In genomic region chr10:132310701-132311337, GRCh38 we compare ENCODE assay signal across 31 cellular contexts. TPM values are rescaled to one million over a fixed set of nuclear protein-coding genes. Genes with fewer than 3 reads are reported as not detected.
DNase-seq lines count a peak whose midpoint lies in the region; ATAC-seq, FAIRE-seq and TF ChIP-seq lines count a peak whose summit lies in the region.
"Had no signal": no experiment of that assay in that cellular context is flagged by ENCODE, and none has a peak within 500 bp of the region (broad histone marks: within the 10 kb centered on the region; RNA-seq: fewer than 3 reads in every experiment).

No MANE protein-coding gene starts in this region.

- H3K4me1 Mint-ChIP-seq in activated naive CD8-positive, alpha-beta T cell treated with anti-CD3 and anti-CD28 coated beads, Interleukin-2, amount 10 ng/mL, durations not matched to agents 7 days and 5 days = peaks cover 4% of the 10 kb centered on the region
- peaks cover 8% of the 10 kb centered on the region for H3K4me1 Mint-ChIP-seq in activated naive CD8-positive, alpha-beta T cell treated with anti-CD3 and anti-CD28 coated beads for 36 hours
- peaks cover 5% of the 10 kb centered on the region for H3K4me1 Mint-ChIP-seq in nephron

- no peaks in the 10 kb centered on the region; the same call in 1 of the 2 replicates for H3K9me3 ChIP-seq in K562 (replicated peaks; ENCODE audit: control insufficient read depth, insufficient read depth, low read depth, low read length)
- H3K9me3 ChIP-seq: stomach, thyroid gland had no signal

- TF ChIP-seq EP300 in K562 (IDR thresholded peaks at IDR 0.05; ENCODE audit: low read length) = no peak

- H4K20me1 ChIP-seq in K562 (replicated peaks; ENCODE audit: control insufficient read depth, insufficient read depth, low read length) = no peaks in the 10 kb centered on the region

- H3K4me3 Mint-ChIP-seq in activated naive CD8-positive, alpha-beta T cell treated with anti-CD3 and anti-CD28 coated beads, Interleukin-2, amount 10 ng/mL, durations not matched to agents 7 days and 5 days = no peak overlapping the region
- H3K4me3 Mint-ChIP-seq in activated naive CD8-positive, alpha-beta T cell treated with anti-CD3 and anti-CD28 coated beads for 36 hours = no peak overlapping the region
- H3K4me3 Mint-ChIP-seq in nephron = peak overlapping the region in 2 of 3 experiments; percentile 13 to 35
- H3K4me3 Mint-ChIP-seq: activated naive CD4-positive, alpha-beta T cell treated with anti-CD3 and anti-CD28 coated beads for 36 hours; GM23338; T-helper 2 cell treated with Interferon-gamma antibody and Interleukin-4, amounts not matched to agents 5 μg/mL and 100 μg/mL, for 36 hours had no signal

- peak; percentile 21 for DNase-seq in activated naive CD8-positive, alpha-beta T cell treated with anti-CD3 and anti-CD28 coated beads, Interleukin-2, amount 10 ng/mL, durations not matched to agents 7 days and 5 days
- no peak for DNase-seq in activated naive CD8-positive, alpha-beta T cell treated with anti-CD3 and anti-CD28 coated beads for 36 hours
- no peak for DNase-seq in K562 (ENCODE audit: extremely low read depth in 1 of 4, low spot score in 3 of 4)
- no peak for DNase-seq in stimulated activated CD4-positive, alpha-beta T cell treated with anti-CD3 and anti-CD28 coated beads, Interleukin-4, amount 100 ng/mL, for 24 hours
- DNase-seq in AML-193 (lab: John Stamatoyannopoulos, UW) = no peak
- DNase-seq in NCI-H82 (lab: John Stamatoyannopoulos, UW) = no peak
- DNase-seq: activated CD4-positive, alpha-beta T cell treated with anti-CD3 and anti-CD28 coated beads, Interleukin-2, amount 10 ng/mL, durations not matched to agents 24 days and 14 days; activated naive CD4-positive, alpha-beta T cell treated with anti-CD3 and anti-CD28 coated beads for 36 hours; activated T-cell treated with anti-CD3 and anti-CD28 coated beads, Interleukin-2, amount 50 U/mL, for 48 hours; anterior cingulate cortex; dermis blood vessel endothelial cell; EL; hypothalamus; immature natural killer cell; IMR-90; NCI-H1092; NCI-H187; NCI-H2171 treated with DMSO at 0.1 percent for 48 hours; occipital lobe; PC-3; stimulated activated CD8-positive, alpha-beta memory T cell treated with anti-CD3 and anti-CD28 coated beads, Interleukin-4, amount 100 ng/mL, for 48 hours; stomach; thyroid gland had no signal

- H2AFZ ChIP-seq in K562 (ENCODE audit: low read depth, low read length) = peak overlapping the region; percentile 72
- H2AFZ ChIP-seq: GM23338 had no signal

- POLR2A ChIA-PET in activated naive CD8-positive, alpha-beta T cell treated with anti-CD3 and anti-CD28 coated beads, Interleukin-2, amount 10 ng/mL, durations not matched to agents 7 days and 5 days (lab: Charles Lee) = no interaction called here
- POLR2A ChIA-PET in K562 (lab: Yijun Ruan, JAX) = no interaction called here

- H3K36me3 Mint-ChIP-seq in activated naive CD8-positive, alpha-beta T cell treated with anti-CD3 and anti-CD28 coated beads, Interleukin-2, amount 10 ng/mL, durations not matched to agents 7 days and 5 days = no peaks in the 10 kb centered on the region
- no peaks in the 10 kb centered on the region for H3K36me3 Mint-ChIP-seq in activated naive CD8-positive, alpha-beta T cell treated with anti-CD3 and anti-CD28 coated beads for 36 hours
- peaks cover 5% of the 10 kb centered on the region for H3K36me3 Mint-ChIP-seq in nephron (ENCODE audit: low read depth)

- BruUV-seq in K562 (replicated peaks; lab: Mats Ljungman, UMichigan) = no TSS peak

- no peak for FAIRE-seq in K562 (lab: Jason Lieb, UNC)

- H3K27me3 Mint-ChIP-seq in activated naive CD8-positive, alpha-beta T cell treated with anti-CD3 and anti-CD28 coated beads, Interleukin-2, amount 10 ng/mL, durations not matched to agents 7 days and 5 days = peaks cover 26% of the 10 kb centered on the region
- no peaks in the 10 kb centered on the region for H3K27me3 Mint-ChIP-seq in activated naive CD8-positive, alpha-beta T cell treated with anti-CD3 and anti-CD28 coated beads for 36 hours
- peaks cover 48% of the 10 kb centered on the region for H3K27me3 Mint-ChIP-seq in nephron (ENCODE audit: low read depth)

- TF ChIP-seq CTCF in K562 (IDR thresholded peaks at IDR 0.05 in 2 of 3, conservative IDR thresholded peaks at IDR 0.05 in 1 of 3; ENCODE audit: insufficient read depth in 2 of 3, low read depth in 1 of 3, low read length in 3 of 3) = no peak
- no peak for TF ChIP-seq CTCF in nephron (IDR thresholded peaks at IDR 0.05; ENCODE audit: unreplicated experiment in 3 of 3)

- no peak overlapping the region for H3K4me3 ChIP-seq in K562
- H3K4me3 ChIP-seq: cardiac muscle cell, GM23338, skin epidermis, stomach, thyroid gland had no signal

- peaks cover 8 to 15% of the 10 kb centered on the region in 2 experiments; a peak in 4 of 5 replicates for H3K27me3 ChIP-seq in K562 (ENCODE audit: control insufficient read depth in 2 of 2, insufficient read depth in 2 of 2, low read length in 2 of 2)
- H3K27me3 ChIP-seq: thyroid gland had no signal

- no peaks in the 10 kb centered on the region for H3K79me2 ChIP-seq in K562 (ENCODE audit: control insufficient read depth, insufficient read depth, low read length)

- H3K4me2 ChIP-seq in K562 (ENCODE audit: insufficient read depth, low read length) = peak overlapping the region; percentile 51
- H3K4me2 ChIP-seq: GM23338 had no signal

- no peaks in the 10 kb centered on the region for H3K9me3 Mint-ChIP-seq in activated naive CD8-positive, alpha-beta T cell treated with anti-CD3 and anti-CD28 coated beads, Interleukin-2, amount 10 ng/mL, durations not matched to agents 7 days and 5 days
- H3K9me3 Mint-ChIP-seq in activated naive CD8-positive, alpha-beta T cell treated with anti-CD3 and anti-CD28 coated beads for 36 hours = no peaks in the 10 kb centered on the region
- peaks cover 12% of the 10 kb centered on the region for H3K9me3 Mint-ChIP-seq in nephron
- H3K9me3 Mint-ChIP-seq: activated CD4-positive, alpha-beta T cell treated with anti-CD3 and anti-CD28 coated beads, Interleukin-2, amount 10 ng/mL, durations not matched to agents 24 days and 14 days had no signal

- no peaks in the 10 kb centered on the region for H3K36me3 ChIP-seq in K562 (ENCODE audit: control insufficient read depth, insufficient read depth, low read length)
- H3K36me3 ChIP-seq: cardiac muscle cell, stomach, thyroid gland had no signal

- no peak for TF ChIP-seq RAD21 in K562 (CRISPR knock-in tag; conservative IDR thresholded peaks at IDR 0.05 in 1 of 2, IDR thresholded peaks at IDR 0.05 in 1 of 2)

- in situ Hi-C loops in K562 (cut with MboI) = no loop called here

- WGBS in K562 (ENCODE audit: insufficient coverage, low coverage, missing lambda C conversion rate) = 63% methylated on average over 10 of the region's 17 CpGs

- CTCF ChIA-PET in K562 (lab: Yijun Ruan, JAX; ENCODE audit: low intra/inter-chr PET ratio) = no interaction called here

- no peak overlapping the region for H3K27ac ChIP-seq in K562 (ENCODE audit: extremely low read depth, low read depth, low read length)
- H3K27ac ChIP-seq: C4-2B, cardiac muscle cell, skin epidermis, stomach, thyroid gland had no signal

- ATAC-seq in activated naive CD8-positive, alpha-beta T cell treated with anti-CD3 and anti-CD28 coated beads, Interleukin-2, amount 10 ng/mL, durations not matched to agents 7 days and 5 days (ENCODE audit: low read depth) = no peak
- ATAC-seq in K562 = no peak
- ATAC-seq in HG03378 (IDR thresholded peaks at IDR 0.05; ENCODE audit: unreplicated experiment) = no peak
- ATAC-seq: PC-3, Right ventricle myocardium inferior had no signal

- no peak overlapping the region for H3K27ac Mint-ChIP-seq in activated naive CD8-positive, alpha-beta T cell treated with anti-CD3 and anti-CD28 coated beads, Interleukin-2, amount 10 ng/mL, durations not matched to agents 7 days and 5 days
- no peak overlapping the region for H3K27ac Mint-ChIP-seq in activated naive CD8-positive, alpha-beta T cell treated with anti-CD3 and anti-CD28 coated beads for 36 hours
- H3K27ac Mint-ChIP-seq in nephron = no peak overlapping the region
- H3K27ac Mint-ChIP-seq: activated CD4-positive, alpha-beta T cell treated with anti-CD3 and anti-CD28 coated beads, Interleukin-2, amount 10 ng/mL, durations not matched to agents 24 days and 14 days; activated naive CD4-positive, alpha-beta T cell treated with anti-CD3 and anti-CD28 coated beads for 36 hours; GM23338; T-helper 2 cell treated with Interferon-gamma antibody and Interleukin-4, amounts not matched to agents 5 μg/mL and 100 μg/mL, for 36 hours had no signal

- intact Hi-C loops in K562 (cut with micrococcal nuclease) = no loop called here

- TF ChIP-seq POLR2A in K562 (conservative IDR thresholded peaks at IDR 0.05) = no peak

- H3K4me1 ChIP-seq in K562 (replicated peaks in 1 of 2; ENCODE audit: control insufficient read depth in 2 of 2, insufficient read depth in 2 of 2, low read length in 2 of 2) = peaks cover 10 to 39% of the 10 kb centered on the region in 2 experiments

- no peak overlapping the region for H3K9ac ChIP-seq in K562 (ENCODE audit: insufficient read depth in 1 of 2, low read depth in 2 of 2, low read length in 2 of 2)

- H3K9me1 ChIP-seq in K562 (ENCODE audit: control insufficient read depth, insufficient read depth, low read length) = no peaks in the 10 kb centered on the region

RNA-seq across cellular contexts. Expression of gene STK32C, which starts 3.1 kb away (rescaled TPM):
- 10 to 100 TPM; 12.5 TPM for total RNA-seq in activated naive CD8-positive, alpha-beta T cell treated with anti-CD3 and anti-CD28 coated beads, Interleukin-2, amount 10 ng/mL, durations not matched to agents 7 days and 5 days
- 10 to 100 TPM; 15.3 to 16.2 TPM for total RNA-seq in activated naive CD8-positive, alpha-beta T cell treated with anti-CD3 and anti-CD28 coated beads for 36 hours
- total RNA-seq in K562 (2011; cell fraction: chromatin; rRNA removed; ENCODE audit: low replicate concordance) = 6.5 and 11.6 TPM in 2 replicates
- 13.8 and 19.2 TPM in 2 replicates for total RNA-seq in K562 (2011; cell fraction: nucleolus; rRNA removed)
- total RNA-seq in K562 (2011; cell fraction: nucleoplasm; rRNA removed) = 12.1 and 15.1 TPM in 2 replicates
- total RNA-seq in K562 (2014; rRNA removed) (15.4 and 20.6 TPM in 2 replicates), K562 (2014; rRNA removed; fragmentation: Illumina TruSeq; extraction: Trizol) (4.5 and 5.1 TPM in 2 replicates), K562 (2015; rRNA removed; fragmentation: Illumina TruSeq; extraction: Trizol) (6.5 and 8.3 TPM in 2 replicates), K562 (2021) (11.5 and 14.1 TPM in 2 replicates)
- polyA plus RNA-seq in K562 (2011; rRNA removed) (8.2 and 8.9 TPM in 2 replicates), K562 (2014; fragmentation: Illumina TruSeq; extraction: Trizol) (4.7 and 9.7 TPM in 2 replicates), K562 (2014; fragmentation: Nextera tagmentation; extraction: Ambion mirVana) (1 to 10 TPM; 1.5 to 2.4 TPM), K562 (2014; rRNA removed) (18.5 and 20.9 TPM in 2 replicates)
- 5.6 and 6.4 TPM in 2 replicates for polyA plus RNA-seq in K562 (2011; cell fraction: cytosol; rRNA removed)
- polyA plus RNA-seq in K562 (2011; cell fraction: nucleus; rRNA removed) = 12.3 and 14.7 TPM in 2 replicates
- polyA plus RNA-seq in K562 (2012) = 11.5 and 18.9 TPM in 2 replicates
- polyA minus RNA-seq in K562 (2011; rRNA and poly(A)+ RNA removed) = 4.0 and 5.7 TPM in 2 replicates
- polyA minus RNA-seq in K562 (2011; cell fraction: cytosol; rRNA and poly(A)+ RNA removed) = 3.5 and 3.9 TPM in 2 replicates
- 8.2 and 8.3 TPM in 2 replicates for polyA minus RNA-seq in K562 (2011; cell fraction: nucleus; rRNA and poly(A)+ RNA removed)

RNA-seq across cellular contexts. Expression of gene LRRC27, which starts 21.2 kb away (rescaled TPM):
- 1 to 10 TPM; 4.7 to 6.3 TPM for total RNA-seq in activated naive CD8-positive, alpha-beta T cell treated with anti-CD3 and anti-CD28 coated beads, Interleukin-2, amount 10 ng/mL, durations not matched to agents 7 days and 5 days
- 1 to 10 TPM; 3.5 to 3.8 TPM for total RNA-seq in activated naive CD8-positive, alpha-beta T cell treated with anti-CD3 and anti-CD28 coated beads for 36 hours
- 8.1 and 11.5 TPM in 2 replicates for total RNA-seq in K562 (2011; cell fraction: chromatin; rRNA removed; ENCODE audit: low replicate concordance)
- 4.9 and 5.3 TPM in 2 replicates for total RNA-seq in K562 (2011; cell fraction: nucleolus; rRNA removed)
- total RNA-seq in K562 (2011; cell fraction: nucleoplasm; rRNA removed) = 4.6 and 5.2 TPM in 2 replicates
- total RNA-seq in K562 (2014; rRNA removed) (1.00 and 2.2 TPM in 2 replicates), K562 (2014; rRNA removed; fragmentation: Illumina TruSeq; extraction: Trizol) (1.3 and 1.5 TPM in 2 replicates), K562 (2015; rRNA removed; fragmentation: Illumina TruSeq; extraction: Trizol) (1.2 and 1.3 TPM in 2 replicates), K562 (2021) (2.3 TPM in 2 replicates)
- polyA plus RNA-seq in K562 (2011; rRNA removed) (2.2 and 2.3 TPM in 2 replicates), K562 (2014; fragmentation: Illumina TruSeq; extraction: Trizol) (1.4 and 2.6 TPM in 2 replicates), K562 (2014; fragmentation: Nextera tagmentation; extraction: Ambion mirVana) (under 1 TPM; 0.10 to 0.38 TPM), K562 (2014; rRNA removed) (1.7 and 2.7 TPM in 2 replicates)
- 1.8 and 2.2 TPM in 2 replicates for polyA plus RNA-seq in K562 (2011; cell fraction: cytosol; rRNA removed)
- polyA plus RNA-seq in K562 (2011; cell fraction: nucleus; rRNA removed) = 7.7 and 13.9 TPM in 2 replicates
- 1.8 and 5.9 TPM in 2 replicates for polyA plus RNA-seq in K562 (2012)
- polyA minus RNA-seq in K562 (2011; rRNA and poly(A)+ RNA removed) = 0.93 and 1.4 TPM in 2 replicates
- 0.86 TPM in 1 of 2 replicates, not detected in the other for polyA minus RNA-seq in K562 (2011; cell fraction: cytosol; rRNA and poly(A)+ RNA removed)
- polyA minus RNA-seq in K562 (2011; cell fraction: nucleus; rRNA and poly(A)+ RNA removed) = 2.7 and 3.3 TPM in 2 replicates

Comparison
In these comparisons a context has a peak if more than half of its experiments do, and no peak if none do; other contexts are left out.
1. H3K4me3 Mint-ChIP-seq: peak in nephron (2 of 3); none in activated naive CD8-positive, alpha-beta T cell treated with anti-CD3 and anti-CD28 coated beads, Interleukin-2, amount 10 ng/mL, durations not matched to agents 7 days and 5 days (single experiment) and activated naive CD8-positive, alpha-beta T cell treated with anti-CD3 and anti-CD28 coated beads for 36 hours (single experiment).